1 cellular context compared by ENCODE assay signal in the genomic region with DNA sequence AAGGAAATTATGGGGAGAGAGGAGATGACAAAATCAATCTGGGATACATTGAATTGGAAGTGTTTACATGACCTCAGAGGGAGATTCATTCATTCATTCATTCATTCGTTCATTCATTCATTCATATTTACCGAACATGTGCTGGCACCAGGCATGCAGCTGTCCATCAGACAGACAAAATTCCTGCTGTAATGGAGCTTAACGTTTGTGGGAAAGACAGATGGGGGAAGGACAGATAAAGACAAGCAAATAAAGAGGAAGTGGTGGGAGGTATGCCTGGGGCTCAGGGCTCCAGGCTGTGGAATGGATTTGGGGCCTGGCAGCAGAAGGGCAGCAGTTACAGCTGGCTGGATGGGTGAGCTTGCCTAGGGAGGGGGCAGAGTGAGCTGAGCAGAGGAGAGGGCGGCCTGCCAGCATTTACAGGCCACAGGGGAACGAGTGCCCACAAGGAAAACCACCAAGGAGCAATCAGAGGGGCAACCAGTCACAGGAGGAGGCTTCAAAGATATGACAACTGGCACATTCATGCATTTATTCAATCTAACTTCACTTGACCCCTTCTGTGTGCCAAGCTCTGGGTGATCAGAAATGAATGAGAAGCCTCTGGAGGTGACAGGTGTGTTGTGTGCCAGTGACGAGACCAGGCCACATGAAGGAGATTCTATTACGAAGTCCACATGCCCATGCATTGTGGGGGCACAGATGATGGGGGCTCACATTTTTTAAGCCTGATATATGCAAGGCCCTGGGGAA.
TF ChIP-seq lines count a peak whose summit lies in the region.

No MANE protein-coding gene starts in this region.

TF ChIP-seq in K562, 482 proteins besides CTCF, POLR2A, EP300 and RAD21 (continued from another document and continues in another):
- TF ChIP-seq CHD7 (IDR thresholded peaks at IDR 0.05; ENCODE audit: low read depth, low read length) (no peak), SIN3B (IDR thresholded peaks at IDR 0.05; ENCODE audit: low read depth) (no peak), SMC3 (conservative IDR thresholded peaks at IDR 0.05; ENCODE audit: insufficient read depth, low read depth, low read length) (0 out of 2 replicates have a peak, but pooled peaks have one; percentile 19), ELK3 (CRISPR knock-in tag; IDR thresholded peaks at IDR 0.05) (no peak), GTF2E2 (tag; IDR thresholded peaks at IDR 0.05) (no peak), PTBP1 (IDR thresholded peaks at IDR 0.05; ENCODE audit: low read depth, low read length) (no peak), KLF16 (IDR thresholded peaks at IDR 0.05) (peak; percentile 22; the same call in 1 of the 2 replicates), CREM (IDR thresholded peaks at IDR 0.05; ENCODE audit: low read depth) (no peak), XRCC5 (IDR thresholded peaks at IDR 0.05; ENCODE audit: low read depth, low read length) (no peak), ESRRB (CRISPR knock-in tag; IDR thresholded peaks at IDR 0.05; ENCODE audit: borderline replicate concordance) (no peak), ZC3H11A (IDR thresholded peaks at IDR 0.05; ENCODE audit: low read depth, low read length) (no peak), ZNF740 (CRISPR knock-in tag; IDR thresholded peaks at IDR 0.05) (no peak), ZNF740 (tag; IDR thresholded peaks at IDR 0.05) (no peak), TCF3 (CRISPR knock-in tag; IDR thresholded peaks at IDR 0.05) (peak; percentile 65), MTA1 (IDR thresholded peaks at IDR 0.05; ENCODE audit: borderline replicate concordance) (peak; percentile 49; the same call in 1 of the 2 replicates), NR2C2 (CRISPR knock-in tag; IDR thresholded peaks at IDR 0.05) (no peak), NR2C2 (tag; IDR thresholded peaks at IDR 0.05) (no peak), PKNOX1 (IDR thresholded peaks at IDR 0.05) (peak; percentile 88), NELFE (IDR thresholded peaks at IDR 0.05; ENCODE audit: insufficient read depth, insufficient read length) (no peak), GATA2 (CRISPR knock-in tag; IDR thresholded peaks at IDR 0.05) (peak; percentile 72), MNT (conservative IDR thresholded peaks at IDR 0.05) (peak in 1 of 2 experiments; percentile 47; a peak in 2 of 4 replicates), ZNF668 (CRISPR knock-in tag; IDR thresholded peaks at IDR 0.05) (no peak), NUFIP1 (IDR thresholded peaks at IDR 0.05; ENCODE audit: partially characterized antibody) (no peak), FUS (optimal IDR thresholded peaks at IDR 0.05; ENCODE audit: low read depth, low read length) (no peak), LARP7 (IDR thresholded peaks at IDR 0.05) (no peak), ZNF146 (CRISPR knock-in tag; IDR thresholded peaks at IDR 0.05; ENCODE audit: unreplicated experiment) (no peak), PBX2 (CRISPR knock-in tag; IDR thresholded peaks at IDR 0.05; ENCODE audit: low read depth) (peak; percentile 31; the same call in 1 of the 2 replicates), PBX2 (tag; conservative IDR thresholded peaks at IDR 0.05; ENCODE audit: low read depth) (no peak), NEUROD1 (IDR thresholded peaks at IDR 0.05; ENCODE audit: borderline replicate concordance, low read depth, low read length, partially characterized antibody) (no peak), CCAR2 (IDR thresholded peaks at IDR 0.05; ENCODE audit: low read depth, low read length) (no peak), ZZZ3 (IDR thresholded peaks at IDR 0.05) (no peak), DNMT1 (IDR thresholded peaks at IDR 0.05) (no peak), ZBTB8A (IDR thresholded peaks at IDR 0.05; ENCODE audit: partially characterized antibody) (no peak), CBX5 (IDR thresholded peaks at IDR 0.05; ENCODE audit: borderline replicate concordance, low read depth) (no peak), RBFOX2 (IDR thresholded peaks at IDR 0.05; ENCODE audit: low read depth, low read length) (no peak), ZNF830 (CRISPR knock-in tag; IDR thresholded peaks at IDR 0.05) (no peak), ZNF444 (CRISPR knock-in tag; IDR thresholded peaks at IDR 0.05) (no peak)
- TF ChIP-seq, protein P1, sequence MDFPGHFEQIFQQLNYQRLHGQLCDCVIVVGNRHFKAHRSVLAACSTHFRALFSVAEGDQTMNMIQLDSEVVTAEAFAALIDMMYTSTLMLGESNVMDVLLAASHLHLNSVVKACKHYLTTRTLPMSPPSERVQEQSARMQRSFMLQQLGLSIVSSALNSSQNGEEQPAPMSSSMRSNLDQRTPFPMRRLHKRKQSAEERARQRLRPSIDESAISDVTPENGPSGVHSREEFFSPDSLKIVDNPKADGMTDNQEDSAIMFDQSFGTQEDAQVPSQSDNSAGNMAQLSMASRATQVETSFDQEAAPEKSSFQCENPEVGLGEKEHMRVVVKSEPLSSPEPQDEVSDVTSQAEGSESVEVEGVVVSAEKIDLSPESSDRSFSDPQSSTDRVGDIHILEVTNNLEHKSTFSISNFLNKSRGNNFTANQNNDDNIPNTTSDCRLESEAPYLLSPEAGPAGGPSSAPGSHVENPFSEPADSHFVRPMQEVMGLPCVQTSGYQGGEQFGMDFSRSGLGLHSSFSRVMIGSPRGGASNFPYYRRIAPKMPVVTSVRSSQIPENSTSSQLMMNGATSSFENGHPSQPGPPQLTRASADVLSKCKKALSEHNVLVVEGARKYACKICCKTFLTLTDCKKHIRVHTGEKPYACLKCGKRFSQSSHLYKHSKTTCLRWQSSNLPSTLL (IDR thresholded peaks at IDR 0.05), result no peak
